Comparison of ENCODE assay signal across 8 cellular contexts in the genomic region with DNA sequence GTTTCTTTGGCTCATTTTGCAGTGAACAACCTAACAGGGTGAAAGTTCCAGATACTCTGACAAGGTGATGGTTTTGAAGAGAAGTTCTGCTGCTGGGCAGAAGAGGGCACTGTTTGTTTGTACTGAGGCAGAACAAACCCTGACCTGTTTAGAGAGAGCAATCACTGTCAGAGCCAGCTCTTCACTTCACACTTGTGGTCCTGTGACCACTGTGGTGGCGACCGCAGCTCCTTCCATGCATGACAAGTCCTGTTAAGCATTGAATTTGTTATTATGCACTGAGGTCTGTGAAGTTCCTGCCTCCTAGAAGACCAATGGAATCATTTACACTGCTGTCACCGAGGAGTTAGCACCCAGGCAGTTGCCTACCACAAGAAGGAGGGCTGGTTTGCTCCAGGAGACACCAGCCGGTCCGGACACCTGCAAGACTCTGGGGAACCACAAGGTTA.
DNase-seq lines count a peak whose midpoint lies in the region; ATAC-seq and TF ChIP-seq lines count a peak whose summit lies in the region.

No MANE protein-coding gene starts in this region.

- H3K4me3 Mint-ChIP-seq in progenitor cell of endocrine pancreas (ENCODE audit: low read depth): no peak overlapping the region

- H3K27ac Mint-ChIP-seq in progenitor cell of endocrine pancreas: no peak overlapping the region

- H3K9me3 ChIP-seq in RWPE2 (ENCODE audit: severe bottlenecking): no peaks in the 10 kb centered on the region
- no peaks in the 10 kb centered on the region for H3K9me3 ChIP-seq in upper lobe of right lung

- no peaks in the 10 kb centered on the region for H3K4me1 ChIP-seq in RWPE2 (ENCODE audit: insufficient read depth, poor library complexity, severe bottlenecking)
- H3K4me1 ChIP-seq in upper lobe of right lung: no peaks in the 10 kb centered on the region

- ATAC-seq in GM21723 (IDR thresholded peaks at IDR 0.05; ENCODE audit: unreplicated experiment): peak; percentile 100
- ATAC-seq in RWPE2 (ENCODE audit: low read depth): peak; percentile 97
- peak; percentile 96 for ATAC-seq in upper lobe of right lung

- peak; percentile 82 for TF ChIP-seq CTCF in RWPE2 (IDR thresholded peaks at IDR 0.05; ENCODE audit: poor library complexity, severe bottlenecking)
- peak; percentile 81 for TF ChIP-seq CTCF in progenitor cell of endocrine pancreas (IDR thresholded peaks at IDR 0.05; ENCODE audit: unreplicated experiment)
- TF ChIP-seq CTCF in upper lobe of right lung (IDR thresholded peaks at IDR 0.05): peak; percentile 73

- no peaks in the 10 kb centered on the region for H3K36me3 ChIP-seq in RWPE2 (ENCODE audit: low read depth)
- no peaks in the 10 kb centered on the region for H3K36me3 ChIP-seq in upper lobe of right lung

- H3K36me3 Mint-ChIP-seq in progenitor cell of endocrine pancreas (ENCODE audit: insufficient read depth): no peaks in the 10 kb centered on the region

- intact Hi-C loops in upper lobe of right lung (cut with DNase I): no loop called here

- no peaks in the 10 kb centered on the region for H3K9me3 Mint-ChIP-seq in progenitor cell of endocrine pancreas (ENCODE audit: low read depth)

- H3K27me3 ChIP-seq in RWPE2 (ENCODE audit: insufficient read depth, poor library complexity, severe bottlenecking) (no peaks in the 10 kb centered on the region), upper lobe of right lung (no peaks in the 10 kb centered on the region)

- H3K4me3 ChIP-seq in Jurkat, Clone E6-1 (ENCODE audit: low read length): no peak overlapping the region
- H3K4me3 ChIP-seq in RWPE2 (ENCODE audit: severe bottlenecking) (no peak overlapping the region), upper lobe of right lung (no peak overlapping the region)

- H3K27ac ChIP-seq in RWPE2 (ENCODE audit: poor library complexity, severe bottlenecking) (no peak overlapping the region), upper lobe of right lung (no peak overlapping the region)

- peaks cover 17% of the 10 kb centered on the region for H3K4me1 Mint-ChIP-seq in progenitor cell of endocrine pancreas (ENCODE audit: low read depth)

- DNase-seq in ELF-1 (ENCODE audit: low read depth, low spot score) (peak; percentile 67), RWPE2 (ENCODE audit: low spot score) (no peak), activated gamma-delta T cell (lab: John Stamatoyannopoulos, UW) (peak; percentile 18), globus pallidus (ENCODE audit: low spot score) (peak; percentile 27), progenitor cell of endocrine pancreas (ENCODE audit: low spot score, unreplicated experiment) (peak; percentile 22), upper lobe of right lung (peak; percentile 71)
- DNase-seq in Jurkat, Clone E6-1 (ENCODE audit: low read depth, low spot score): peak; percentile 74

- H3K27me3 Mint-ChIP-seq in progenitor cell of endocrine pancreas: no peaks in the 10 kb centered on the region
